ENCODE assay signal across 1 cellular context in the genomic region with DNA sequence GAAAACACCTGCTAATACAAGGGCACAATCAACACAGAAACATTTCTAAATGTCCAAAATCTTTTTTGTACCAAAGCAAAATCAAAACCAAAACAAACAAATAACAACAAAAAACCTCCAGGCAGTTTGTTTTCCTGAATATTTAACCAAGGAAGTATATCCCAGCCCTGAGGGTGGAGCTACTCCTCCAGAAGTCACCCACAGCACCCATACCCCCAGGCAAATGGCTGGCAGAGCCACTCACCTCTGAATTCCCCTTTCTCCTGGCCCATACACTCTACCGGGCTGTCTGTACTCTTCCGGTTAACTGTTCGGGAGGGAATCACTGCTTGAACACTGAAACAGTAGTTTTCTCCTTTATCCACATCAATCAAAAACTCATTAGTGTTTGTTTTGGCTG.
TF ChIP-seq lines count a peak whose summit lies in the region.

No MANE protein-coding gene starts in this region.

TF ChIP-seq in GM23338, 12 proteins besides CTCF, POLR2A, EP300 and RAD21 (continued from another document):
- TF ChIP-seq, protein P1, sequence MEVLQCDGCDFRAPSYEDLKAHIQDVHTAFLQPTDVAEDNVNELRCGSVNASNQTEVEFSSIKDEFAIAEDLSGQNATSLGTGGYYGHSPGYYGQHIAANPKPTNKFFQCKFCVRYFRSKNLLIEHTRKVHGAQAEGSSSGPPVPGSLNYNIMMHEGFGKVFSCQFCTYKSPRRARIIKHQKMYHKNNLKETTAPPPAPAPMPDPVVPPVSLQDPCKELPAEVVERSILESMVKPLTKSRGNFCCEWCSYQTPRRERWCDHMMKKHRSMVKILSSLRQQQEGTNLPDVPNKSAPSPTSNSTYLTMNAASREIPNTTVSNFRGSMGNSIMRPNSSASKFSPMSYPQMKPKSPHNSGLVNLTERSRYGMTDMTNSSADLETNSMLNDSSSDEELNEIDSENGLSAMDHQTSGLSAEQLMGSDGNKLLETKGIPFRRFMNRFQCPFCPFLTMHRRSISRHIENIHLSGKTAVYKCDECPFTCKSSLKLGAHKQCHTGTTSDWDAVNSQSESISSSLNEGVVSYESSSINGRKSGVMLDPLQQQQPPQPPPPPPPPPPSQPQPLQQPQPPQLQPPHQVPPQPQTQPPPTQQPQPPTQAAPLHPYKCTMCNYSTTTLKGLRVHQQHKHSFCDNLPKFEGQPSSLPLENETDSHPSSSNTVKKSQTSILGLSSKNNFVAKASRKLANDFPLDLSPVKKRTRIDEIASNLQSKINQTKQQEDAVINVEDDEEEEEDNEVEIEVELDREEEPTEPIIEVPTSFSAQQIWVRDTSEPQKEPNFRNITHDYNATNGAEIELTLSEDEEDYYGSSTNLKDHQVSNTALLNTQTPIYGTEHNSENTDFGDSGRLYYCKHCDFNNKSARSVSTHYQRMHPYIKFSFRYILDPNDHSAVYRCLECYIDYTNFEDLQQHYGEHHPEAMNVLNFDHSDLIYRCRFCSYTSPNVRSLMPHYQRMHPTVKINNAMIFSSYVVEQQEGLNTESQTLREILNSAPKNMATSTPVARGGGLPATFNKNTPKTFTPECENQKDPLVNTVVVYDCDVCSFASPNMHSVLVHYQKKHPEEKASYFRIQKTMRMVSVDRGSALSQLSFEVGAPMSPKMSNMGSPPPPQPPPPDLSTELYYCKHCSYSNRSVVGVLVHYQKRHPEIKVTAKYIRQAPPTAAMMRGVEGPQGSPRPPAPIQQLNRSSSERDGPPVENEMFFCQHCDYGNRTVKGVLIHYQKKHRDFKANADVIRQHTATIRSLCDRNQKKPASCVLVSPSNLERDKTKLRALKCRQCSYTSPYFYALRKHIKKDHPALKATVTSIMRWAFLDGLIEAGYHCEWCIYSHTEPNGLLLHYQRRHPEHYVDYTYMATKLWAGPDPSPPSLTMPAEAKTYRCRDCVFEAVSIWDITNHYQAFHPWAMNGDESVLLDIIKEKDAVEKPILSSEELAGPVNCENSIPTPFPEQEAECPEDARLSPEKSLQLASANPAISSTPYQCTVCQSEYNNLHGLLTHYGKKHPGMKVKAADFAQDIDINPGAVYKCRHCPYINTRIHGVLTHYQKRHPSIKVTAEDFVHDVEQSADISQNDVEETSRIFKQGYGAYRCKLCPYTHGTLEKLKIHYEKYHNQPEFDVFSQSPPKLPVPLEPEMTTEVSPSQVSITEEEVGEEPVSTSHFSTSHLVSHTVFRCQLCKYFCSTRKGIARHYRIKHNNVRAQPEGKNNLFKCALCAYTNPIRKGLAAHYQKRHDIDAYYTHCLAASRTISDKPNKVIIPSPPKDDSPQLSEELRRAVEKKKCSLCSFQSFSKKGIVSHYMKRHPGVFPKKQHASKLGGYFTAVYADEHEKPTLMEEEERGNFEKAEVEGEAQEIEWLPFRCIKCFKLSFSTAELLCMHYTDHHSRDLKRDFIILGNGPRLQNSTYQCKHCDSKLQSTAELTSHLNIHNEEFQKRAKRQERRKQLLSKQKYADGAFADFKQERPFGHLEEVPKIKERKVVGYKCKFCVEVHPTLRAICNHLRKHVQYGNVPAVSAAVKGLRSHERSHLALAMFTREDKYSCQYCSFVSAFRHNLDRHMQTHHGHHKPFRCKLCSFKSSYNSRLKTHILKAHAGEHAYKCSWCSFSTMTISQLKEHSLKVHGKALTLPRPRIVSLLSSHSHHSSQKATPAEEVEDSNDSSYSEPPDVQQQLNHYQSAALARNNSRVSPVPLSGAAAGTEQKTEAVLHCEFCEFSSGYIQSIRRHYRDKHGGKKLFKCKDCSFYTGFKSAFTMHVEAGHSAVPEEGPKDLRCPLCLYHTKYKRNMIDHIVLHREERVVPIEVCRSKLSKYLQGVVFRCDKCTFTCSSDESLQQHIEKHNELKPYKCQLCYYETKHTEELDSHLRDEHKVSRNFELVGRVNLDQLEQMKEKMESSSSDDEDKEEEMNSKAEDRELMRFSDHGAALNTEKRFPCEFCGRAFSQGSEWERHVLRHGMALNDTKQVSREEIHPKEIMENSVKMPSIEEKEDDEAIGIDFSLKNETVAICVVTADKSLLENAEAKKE (CRISPR knock-in tag; IDR thresholded peaks at IDR 0.05), result no peak
- TF ChIP-seq ZNF331 (CRISPR knock-in tag; IDR thresholded peaks at IDR 0.05; ENCODE audit: low read depth) (no peak), POLR2AphosphoS5 (IDR thresholded peaks at IDR 0.05; ENCODE audit: low read depth) (no peak), NANOG (IDR thresholded peaks at IDR 0.05; ENCODE audit: borderline replicate concordance) (no peak), EZH2 (IDR thresholded peaks at IDR 0.05; ENCODE audit: low read depth, unreplicated experiment) (no peak), CREB1 (CRISPR knock-in tag; IDR thresholded peaks at IDR 0.05; ENCODE audit: low read depth) (no peak), STAT1 (IDR thresholded peaks at IDR 0.05; ENCODE audit: unreplicated experiment) (no peak), JUNB (IDR thresholded peaks at IDR 0.05; ENCODE audit: unreplicated experiment) (no peak), EZH2phosphoT487 (IDR thresholded peaks at IDR 0.05; ENCODE audit: unreplicated experiment) (no peak)
- TF ChIP-seq, protein P2, sequence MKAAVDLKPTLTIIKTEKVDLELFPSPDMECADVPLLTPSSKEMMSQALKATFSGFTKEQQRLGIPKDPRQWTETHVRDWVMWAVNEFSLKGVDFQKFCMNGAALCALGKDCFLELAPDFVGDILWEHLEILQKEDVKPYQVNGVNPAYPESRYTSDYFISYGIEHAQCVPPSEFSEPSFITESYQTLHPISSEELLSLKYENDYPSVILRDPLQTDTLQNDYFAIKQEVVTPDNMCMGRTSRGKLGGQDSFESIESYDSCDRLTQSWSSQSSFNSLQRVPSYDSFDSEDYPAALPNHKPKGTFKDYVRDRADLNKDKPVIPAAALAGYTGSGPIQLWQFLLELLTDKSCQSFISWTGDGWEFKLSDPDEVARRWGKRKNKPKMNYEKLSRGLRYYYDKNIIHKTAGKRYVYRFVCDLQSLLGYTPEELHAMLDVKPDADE (IDR thresholded peaks at IDR 0.05), result no peak
